9 cellular contexts compared by ENCODE assay signal in genomic region chr15:38251726-38252480, GRCh38. TPM values are rescaled to one million over a fixed set of nuclear protein-coding genes. Genes with fewer than 3 reads are reported as not detected.
DNase-seq lines count a peak whose midpoint lies in the region; ATAC-seq and TF ChIP-seq lines count a peak whose summit lies in the region.
"Had no signal": no experiment of that assay in that cellular context is flagged by ENCODE, and none has a peak within 500 bp of the region (broad histone marks: within the 10 kb centered on the region; RNA-seq: fewer than 3 reads in every experiment).

No MANE protein-coding gene starts in this region.

- H3K4me1 Mint-ChIP-seq in effector memory CD8-positive, alpha-beta T cell (ENCODE audit: low read depth in 2 of 2): peaks cover 21 to 23% of the 10 kb centered on the region in 2 donors

- H3K4me3 Mint-ChIP-seq in effector memory CD8-positive, alpha-beta T cell: peak overlapping the region; percentile 78 to 89

- H3K4me3 ChIP-seq in BJ (ENCODE audit: low read depth, low read length): peak overlapping the region; percentile 94

- ATAC-seq in GM19351 (IDR thresholded peaks at IDR 0.05; ENCODE audit: unreplicated experiment): peak; percentile 42
- peak; percentile 53 for ATAC-seq in effector memory CD8-positive, alpha-beta T cell (replicated peaks)

- no peaks in the 10 kb centered on the region for H3K27me3 ChIP-seq in BJ (ENCODE audit: control insufficient read depth, insufficient read depth, low read length)

- H3K27ac Mint-ChIP-seq in effector memory CD8-positive, alpha-beta T cell: peak overlapping the region; percentile 79 to 89

- peaks cover 10% of the 10 kb centered on the region for H3K36me3 Mint-ChIP-seq in effector memory CD8-positive, alpha-beta T cell (ENCODE audit: insufficient read depth)

- CTCF ChIA-PET in BJ (lab: Yijun Ruan, JAX): interaction anchor here (0.5 to 3.7 kb wide), 18 partner anchors 9 to 257 kb away, joined by 3 to 20 read pairs (median 4); no protein-coding TSS in a partner anchor

- no peak for TF ChIP-seq CTCF in BJ (IDR thresholded peaks at IDR 0.05; ENCODE audit: insufficient read depth, low read depth, low read length)

- no peaks in the 10 kb centered on the region for H3K9me3 Mint-ChIP-seq in effector memory CD8-positive, alpha-beta T cell

- peaks cover 0 to 6% of the 10 kb centered on the region in 2 donors for H3K27me3 Mint-ChIP-seq in effector memory CD8-positive, alpha-beta T cell

- DNase-seq in BJ (ENCODE audit: low read depth) (peak; percentile 69), HK-2 (ENCODE audit: unreplicated experiment) (peak; percentile 81), NOMO-1 (lab: John Stamatoyannopoulos, UW; ENCODE audit: unreplicated experiment in 2 of 2) (peak; percentile 50 to 68), lung microvascular endothelial cell (ENCODE audit: low read depth in 2 of 2) (peak; percentile 98)
- DNase-seq in activated CD8-positive, alpha-beta memory T cell treated with anti-CD3 and anti-CD28 coated beads for 48 hours (ENCODE audit: low read depth in 2 of 3, low spot score in 2 of 3): peak; percentile 34 to 47 (median 40)
- peak; percentile 23 to 55 (median 34) for DNase-seq in effector memory CD8-positive, alpha-beta T cell
- DNase-seq in stimulated activated CD4-positive, alpha-beta T cell treated with anti-CD3 and anti-CD28 coated beads, TNF-alpha, amount 100 ng/mL, for 24 hours (ENCODE audit: low read depth in 3 of 3): peak; percentile 27 to 71 (median 54)

- POLR2A ChIA-PET in BJ (lab: Charles Lee): interaction anchor here (0.5 to 1.3 kb wide), 3 partner anchors 15 to 620 kb away, joined by 3 to 6 read pairs (median 3); no protein-coding TSS in a partner anchor

- H3K36me3 ChIP-seq in BJ (ENCODE audit: control insufficient read depth, insufficient read depth, low read length): no peaks in the 10 kb centered on the region

RNA-seq across cellular contexts. Expression of gene SPRED1, which starts 0.7 kb away (rescaled TPM):
- polyA plus RNA-seq in BJ (2011; rRNA removed): 5.2 and 7.9 TPM in 2 replicates
- polyA minus RNA-seq in BJ (2011; rRNA and poly(A)+ RNA removed): 15.4 and 25.8 TPM in 2 replicates
- 13.9 and 15.3 TPM in 2 replicates for total RNA-seq in lung microvascular endothelial cell
- total RNA-seq: T-helper 2 cell treated with Interferon-gamma antibody and Interleukin-4, amounts not matched to agents 100 ng/mL and 5 ng/mL, for 36 hours had no signal

Comparison
In these comparisons a context has a peak if more than half of its experiments do, and no peak if none do; other contexts are left out.
1. Peak in every context shown above with its lines: DNase-seq, ATAC-seq and H3K4me3 ChIP-seq.
2. DNase-seq: peak in every context shown above with its lines; median percentile 98 in lung microvascular endothelial cell; 81 in HK-2; 69 in BJ; 59 in NOMO-1; 54 in stimulated activated CD4-positive, alpha-beta T cell treated with anti-CD3 and anti-CD28 coated beads, TNF-alpha, amount 100 ng/mL, for 24 hours; 40 in activated CD8-positive, alpha-beta memory T cell treated with anti-CD3 and anti-CD28 coated beads for 48 hours; 34 in effector memory CD8-positive, alpha-beta T cell.